Comparison of ENCODE assay signal across 8 cellular contexts in the genomic region with DNA sequence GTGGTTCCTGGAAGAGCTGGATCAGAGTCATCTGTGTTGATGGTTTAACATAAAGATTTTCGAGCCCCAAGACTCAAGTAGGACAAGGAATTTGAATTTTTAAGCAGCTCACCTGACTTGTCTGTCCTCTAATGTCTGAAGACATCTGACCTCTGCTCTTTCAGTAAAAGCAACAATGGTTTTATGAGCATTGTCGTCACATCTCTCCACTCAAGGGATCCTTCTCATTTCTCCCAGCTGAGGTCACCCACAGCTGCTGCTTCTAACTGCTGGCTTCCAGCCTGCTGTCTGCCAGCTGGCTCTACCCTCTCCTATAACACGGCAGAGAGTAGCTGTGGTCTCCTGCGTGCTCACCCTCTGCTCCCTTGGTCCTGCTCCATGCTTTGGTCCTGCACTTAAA.
DNase-seq lines count a peak whose midpoint lies in the region; ATAC-seq lines count a peak whose summit lies in the region.

No MANE protein-coding gene starts in this region.

- DNase-seq in GM04503 (ENCODE audit: low read depth) (peak; percentile 89), NCI-H345 (lab: John Stamatoyannopoulos, UW) (peak; percentile 62), dedifferentiated amniotic fluid mesenchymal stem cell (ENCODE audit: extremely low spot score) (peak; percentile 91)
- DNase-seq in activated CD8-positive, alpha-beta memory T cell treated with anti-CD3 and anti-CD28 coated beads, Interleukin-2, amount 50 U/mL, for 4 hours, result no peak
- no peak for DNase-seq in activated CD4-positive, alpha-beta T cell treated with anti-CD3 and anti-CD28 coated beads for 4 hours

- H3K27me3 ChIP-seq in muscle layer of colon (ENCODE audit: control insufficient read depth in 1 of 2, insufficient read depth in 2 of 2, low read length in 2 of 2), result no peaks in the 10 kb centered on the region

- H3K9me3 ChIP-seq in muscle layer of colon (ENCODE audit: low read length), result no peaks in the 10 kb centered on the region

- H3K36me3 ChIP-seq in muscle layer of colon (ENCODE audit: insufficient read depth, low read length), result no peaks in the 10 kb centered on the region

- H3K27ac ChIP-seq in muscle layer of colon (ENCODE audit: low read depth, low read length), result peak overlapping the region; percentile 72

- ATAC-seq in HG03108 (IDR thresholded peaks at IDR 0.05; ENCODE audit: unreplicated experiment), result no peak
- ATAC-seq in HG02884 (IDR thresholded peaks at IDR 0.05; ENCODE audit: unreplicated experiment), result no peak

- no peak overlapping the region for H3K4me3 ChIP-seq in muscle layer of colon (ENCODE audit: low read depth in 1 of 2, low read length in 2 of 2)

- H3K9ac ChIP-seq in muscle layer of colon (ENCODE audit: low read length), result no peak overlapping the region

- H3K4me1 ChIP-seq in muscle layer of colon (ENCODE audit: insufficient read depth, low read length), result peaks cover 21% of the 10 kb centered on the region

Comparison
In these comparisons a context has a peak if more than half of its experiments do, and no peak if none do; other contexts are left out.
1. DNase-seq: peak in GM04503 (single experiment), NCI-H345 (single experiment) and dedifferentiated amniotic fluid mesenchymal stem cell (single experiment); none in activated CD8-positive, alpha-beta memory T cell treated with anti-CD3 and anti-CD28 coated beads, Interleukin-2, amount 50 U/mL, for 4 hours (single experiment) and activated CD4-positive, alpha-beta T cell treated with anti-CD3 and anti-CD28 coated beads for 4 hours (0 of 2).